In the genomic region with DNA sequence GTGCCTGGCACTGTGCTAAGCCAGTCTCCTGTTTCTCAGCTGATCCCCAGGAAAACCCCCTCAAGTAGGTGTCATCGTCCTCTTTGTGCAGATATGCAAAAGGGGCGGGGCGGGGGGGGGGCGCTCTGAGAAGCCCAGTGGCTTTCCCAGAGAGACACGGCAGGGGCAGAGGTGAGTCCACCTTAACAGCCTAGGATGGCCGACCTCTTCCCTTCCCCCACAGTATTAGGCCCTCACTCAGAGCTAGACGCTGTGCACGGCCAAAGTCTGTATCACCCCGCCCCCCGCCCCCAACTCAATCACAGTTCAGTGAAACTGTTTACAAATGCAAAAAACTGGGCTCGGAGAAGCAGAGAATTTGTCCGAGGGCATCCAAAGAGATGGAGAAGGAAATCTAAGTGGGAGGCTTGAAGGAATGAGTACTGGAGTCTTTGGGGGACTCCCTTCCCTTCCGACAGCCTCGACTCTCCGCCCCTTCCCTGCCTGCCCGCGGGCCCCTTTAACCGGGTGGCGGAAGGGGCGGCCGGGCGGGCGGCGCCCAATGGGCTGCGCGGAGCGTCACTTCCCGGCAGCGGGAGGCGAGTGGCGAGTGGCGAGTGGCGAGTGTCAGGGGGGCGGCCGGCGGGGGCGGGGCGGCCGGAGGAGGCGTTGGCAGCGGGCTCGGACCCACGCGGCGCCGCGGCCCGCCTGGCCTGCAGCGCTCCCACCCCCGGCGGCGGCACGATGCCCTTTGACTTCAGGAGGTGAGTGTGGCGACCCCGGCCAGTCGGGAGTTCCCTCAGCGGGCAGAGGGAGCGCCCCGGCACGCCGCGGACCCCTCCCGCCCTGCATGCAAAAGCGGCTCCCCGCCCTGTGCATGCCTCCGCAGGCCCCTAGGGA, we compare ENCODE assay signal across 1 cellular context.
TF ChIP-seq lines count a peak whose summit lies in the region.

A gene with protein sequence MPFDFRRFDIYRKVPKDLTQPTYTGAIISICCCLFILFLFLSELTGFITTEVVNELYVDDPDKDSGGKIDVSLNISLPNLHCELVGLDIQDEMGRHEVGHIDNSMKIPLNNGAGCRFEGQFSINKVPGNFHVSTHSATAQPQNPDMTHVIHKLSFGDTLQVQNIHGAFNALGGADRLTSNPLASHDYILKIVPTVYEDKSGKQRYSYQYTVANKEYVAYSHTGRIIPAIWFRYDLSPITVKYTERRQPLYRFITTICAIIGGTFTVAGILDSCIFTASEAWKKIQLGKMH (plus strand): TSS at position 561 of the 879 bp plus-strand sequence. CDS start 163 bp downstream, at position 724.

TF ChIP-seq in IMR-90, 13 proteins besides CTCF, POLR2A, EP300 and RAD21:
- TF ChIP-seq CEBPB (IDR thresholded peaks at IDR 0.05; ENCODE audit: low read depth, low read length), result no peak
- TF ChIP-seq, protein P1, sequence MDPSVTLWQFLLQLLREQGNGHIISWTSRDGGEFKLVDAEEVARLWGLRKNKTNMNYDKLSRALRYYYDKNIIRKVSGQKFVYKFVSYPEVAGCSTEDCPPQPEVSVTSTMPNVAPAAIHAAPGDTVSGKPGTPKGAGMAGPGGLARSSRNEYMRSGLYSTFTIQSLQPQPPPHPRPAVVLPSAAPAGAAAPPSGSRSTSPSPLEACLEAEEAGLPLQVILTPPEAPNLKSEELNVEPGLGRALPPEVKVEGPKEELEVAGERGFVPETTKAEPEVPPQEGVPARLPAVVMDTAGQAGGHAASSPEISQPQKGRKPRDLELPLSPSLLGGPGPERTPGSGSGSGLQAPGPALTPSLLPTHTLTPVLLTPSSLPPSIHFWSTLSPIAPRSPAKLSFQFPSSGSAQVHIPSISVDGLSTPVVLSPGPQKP (IDR thresholded peaks at IDR 0.05; ENCODE audit: borderline replicate concordance, low read depth, low read length), result no peak
- no peak for TF ChIP-seq NFE2L2 (IDR thresholded peaks at IDR 0.05; ENCODE audit: low read depth, low read length)
- TF ChIP-seq, protein P2, sequence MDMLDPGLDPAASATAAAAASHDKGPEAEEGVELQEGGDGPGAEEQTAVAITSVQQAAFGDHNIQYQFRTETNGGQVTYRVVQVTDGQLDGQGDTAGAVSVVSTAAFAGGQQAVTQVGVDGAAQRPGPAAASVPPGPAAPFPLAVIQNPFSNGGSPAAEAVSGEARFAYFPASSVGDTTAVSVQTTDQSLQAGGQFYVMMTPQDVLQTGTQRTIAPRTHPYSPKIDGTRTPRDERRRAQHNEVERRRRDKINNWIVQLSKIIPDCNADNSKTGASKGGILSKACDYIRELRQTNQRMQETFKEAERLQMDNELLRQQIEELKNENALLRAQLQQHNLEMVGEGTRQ (IDR thresholded peaks at IDR 0.05; ENCODE audit: low read depth, low read length), result no peak
- peak; percentile 51; the same call in 1 of the 2 replicates for TF ChIP-seq MAZ (IDR thresholded peaks at IDR 0.05; ENCODE audit: borderline replicate concordance, low read depth, low read length)
- no peak for TF ChIP-seq MAFK (IDR thresholded peaks at IDR 0.05; ENCODE audit: low read depth, low read length)
- TF ChIP-seq CHD1 (IDR thresholded peaks at IDR 0.05; ENCODE audit: low read depth, low read length), result 0 out of 2 replicates have a peak, but pooled peaks have one; percentile 15
- peak; percentile 64; the same call in 1 of the 2 replicates for TF ChIP-seq MXI1 (IDR thresholded peaks at IDR 0.05; ENCODE audit: borderline replicate concordance, low read depth, low read length)
- TF ChIP-seq SMC3 (IDR thresholded peaks at IDR 0.05; ENCODE audit: low read depth, low read length), result 0 out of 2 replicates have a peak, but pooled peaks have one; percentile 3
